21 cellular contexts compared by ENCODE assay signal in the genomic region with DNA sequence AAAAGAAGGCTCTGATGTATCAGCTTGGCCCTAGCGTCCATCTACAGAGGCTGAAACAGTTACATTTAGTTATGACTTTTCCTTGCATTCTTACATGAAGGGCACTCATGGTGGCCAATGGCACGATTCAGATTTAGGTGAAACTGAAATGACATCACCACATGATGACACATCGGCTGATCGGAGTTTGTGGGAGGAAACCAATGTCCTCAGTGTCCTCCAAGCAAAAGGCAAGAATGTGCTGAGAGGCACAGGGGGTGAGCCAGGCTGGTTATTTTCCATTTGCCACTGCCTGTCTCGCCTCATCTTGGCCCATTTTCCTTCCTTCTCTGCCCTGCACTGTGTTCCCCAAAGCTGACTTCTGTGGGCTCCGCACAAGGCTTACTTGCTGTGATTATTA. TPM values are rescaled to one million over a fixed set of nuclear protein-coding genes. Genes with fewer than 3 reads are reported as not detected.
DNase-seq lines count a peak whose midpoint lies in the region; ATAC-seq and TF ChIP-seq lines count a peak whose summit lies in the region.
"Had no signal": no experiment of that assay in that cellular context is flagged by ENCODE, and none has a peak within 500 bp of the region (broad histone marks: within the 10 kb centered on the region; RNA-seq: fewer than 3 reads in every experiment).

No MANE protein-coding gene starts in this region.

- H3K9me3 Mint-ChIP-seq in H9: no peaks in the 10 kb centered on the region
- H3K9me3 Mint-ChIP-seq in activated T-helper 17 cell treated with anti-CD3 and anti-CD28 coated beads, Interleukin-2, amount 50 U/mL, for 72 hours: no peaks in the 10 kb centered on the region
- H3K9me3 Mint-ChIP-seq: activated naive CD8-positive, alpha-beta T cell treated with anti-CD3 and anti-CD28 coated beads, Interleukin-2, amount 10 ng/mL, durations not matched to agents 7 days and 5 days; CD8-positive, alpha-beta T cell; nephron progenitor cell; T-cell had no signal

- H3K4me3 Mint-ChIP-seq in H9: no peak overlapping the region
- peak overlapping the region; percentile 12 for H3K4me3 Mint-ChIP-seq in activated T-helper 17 cell treated with anti-CD3 and anti-CD28 coated beads, Interleukin-2, amount 50 U/mL, for 72 hours
- H3K4me3 Mint-ChIP-seq: activated naive CD8-positive, alpha-beta T cell treated with anti-CD3 and anti-CD28 coated beads, Interleukin-2, amount 10 ng/mL, durations not matched to agents 7 days and 5 days; CD8-positive, alpha-beta T cell; nephron progenitor cell; T-cell had no signal

- no peak overlapping the region for H3T11ph ChIP-seq in H9 (ENCODE audit: low read length)

- H2BK5ac ChIP-seq in H9 (ENCODE audit: insufficient read length, low read length): no peak overlapping the region

- H3K4me2 ChIP-seq in H9 (ENCODE audit: insufficient read depth, insufficient read length, low read length): no peak overlapping the region

- TF ChIP-seq CTCF in H9 (conservative IDR thresholded peaks at IDR 0.05): no peak

- H3K27ac Mint-ChIP-seq in H9: no peak overlapping the region
- H3K27ac Mint-ChIP-seq in activated T-helper 17 cell treated with anti-CD3 and anti-CD28 coated beads, Interleukin-2, amount 50 U/mL, for 72 hours: peak overlapping the region; percentile 40
- H3K27ac Mint-ChIP-seq: activated naive CD8-positive, alpha-beta T cell treated with anti-CD3 and anti-CD28 coated beads, Interleukin-2, amount 10 ng/mL, durations not matched to agents 7 days and 5 days; CD8-positive, alpha-beta T cell; nephron progenitor cell; T-cell had no signal

- intact Hi-C loops in right cardiac atrium (cut with DNase I): no loop called here

- H3K14ac ChIP-seq in H9 (ENCODE audit: insufficient read depth, low read length): no peak overlapping the region

- H3K4me1 ChIP-seq in H9 (ENCODE audit: insufficient read depth, low read length) (no peaks in the 10 kb centered on the region), right cardiac atrium (ENCODE audit: control insufficient read depth, insufficient read depth, low read length) (no peaks in the 10 kb centered on the region)
- H3K4me1 ChIP-seq: right atrium auricular region had no signal

- peaks cover 9 to 10% of the 10 kb centered on the region in 2 experiments for H3K4me1 Mint-ChIP-seq in H9
- peaks cover 11% of the 10 kb centered on the region for H3K4me1 Mint-ChIP-seq in activated T-helper 17 cell treated with anti-CD3 and anti-CD28 coated beads, Interleukin-2, amount 50 U/mL, for 72 hours
- H3K4me1 Mint-ChIP-seq: nephron progenitor cell had no signal

- no peaks in the 10 kb centered on the region for H3K23me2 ChIP-seq in H9 (ENCODE audit: insufficient read length, low read depth, low read length, poor library complexity, severe bottlenecking)

- H3K9me3 ChIP-seq in H9 (ENCODE audit: control insufficient read depth, low read depth, low read length): no peaks in the 10 kb centered on the region
- no peaks in the 10 kb centered on the region for H3K9me3 ChIP-seq in right cardiac atrium (ENCODE audit: control insufficient read depth, low read length)
- H3K9me3 ChIP-seq: right atrium auricular region, thoracic aorta had no signal

- no peaks in the 10 kb centered on the region for H4K20me1 ChIP-seq in H9 (ENCODE audit: control insufficient read depth, insufficient read depth, insufficient read length)

- DNase-seq in Daoy (ENCODE audit: low read depth): peak; percentile 39
- no peak for DNase-seq in H9
- DNase-seq in kidney tubule cell (ENCODE audit: low spot score): peak; percentile 75
- DNase-seq in iPS-NIHi7 (ENCODE audit: extremely low spot score): no peak
- DNase-seq in caudate nucleus (lab: John Stamatoyannopoulos, UW): no peak
- no peak for DNase-seq in NCI-H1417 treated with DMSO at 0.1 percent for 48 hours (lab: John Stamatoyannopoulos, UW)
- DNase-seq in right cardiac atrium: no peak
- DNase-seq: activated naive CD8-positive, alpha-beta T cell treated with anti-CD3 and anti-CD28 coated beads, Interleukin-2, amount 10 ng/mL, durations not matched to agents 7 days and 5 days; CD8-positive, alpha-beta T cell; GF-D8; H7; hypothalamus; left ventricle myocardium superior; NCI-H1092 treated with DMSO at 0.1 percent for 48 hours; NCI-H226; nephron progenitor cell; OCI-M1; T-cell had no signal

- no peak overlapping the region for H3K9ac ChIP-seq in H9 (ENCODE audit: extremely low read depth, insufficient read length, low read length)

- H4K5ac ChIP-seq in H9 (ENCODE audit: insufficient read length, low read depth, low read length): no peak overlapping the region

- no peaks in the 10 kb centered on the region for H3K79me1 ChIP-seq in H9 (ENCODE audit: insufficient read depth, low read depth, low read length, poor library complexity, severe bottlenecking)

- no peak overlapping the region for H3K56ac ChIP-seq in H9 (ENCODE audit: insufficient read length, low read depth, low read length)

- no peak overlapping the region for H2BK20ac ChIP-seq in H9 (ENCODE audit: low read depth, low read length, poor library complexity, severe bottlenecking)

- H3K18ac ChIP-seq in H9 (ENCODE audit: insufficient read length, low read depth, low read length): no peak overlapping the region

- H2BK12ac ChIP-seq in H9 (ENCODE audit: insufficient read length, low read depth, low read length): no peak overlapping the region

- H3K27me3 Mint-ChIP-seq in H9 (ENCODE audit: low read depth): no peaks in the 10 kb centered on the region
- H3K27me3 Mint-ChIP-seq in activated T-helper 17 cell treated with anti-CD3 and anti-CD28 coated beads, Interleukin-2, amount 50 U/mL, for 72 hours: no peaks in the 10 kb centered on the region
- H3K27me3 Mint-ChIP-seq: activated naive CD8-positive, alpha-beta T cell treated with anti-CD3 and anti-CD28 coated beads, Interleukin-2, amount 10 ng/mL, durations not matched to agents 7 days and 5 days; T-cell had no signal

- ATAC-seq in activated T-helper 17 cell treated with anti-CD3 and anti-CD28 coated beads, Interleukin-2, amount 50 U/mL, for 72 hours (replicated peaks): peak; percentile 83
- ATAC-seq in right cardiac atrium: no peak
- ATAC-seq: CD8-positive, alpha-beta T cell; left ventricle myocardium superior; T-cell had no signal

- H3K27me3 ChIP-seq in H9 (ENCODE audit: insufficient read depth, low read length) (no peaks in the 10 kb centered on the region), right cardiac atrium (ENCODE audit: control insufficient read depth, insufficient read depth) (no peaks in the 10 kb centered on the region)
- H3K27me3 ChIP-seq: right atrium auricular region had no signal

- H4K91ac ChIP-seq in H9 (ENCODE audit: insufficient read length, low read depth, low read length): no peak overlapping the region

- no CpG with 5 or more reads among the region's 6 CpGs for WGBS in H9 (ENCODE audit: extremely low coverage, insufficient read length, low lambda C conversion rate)
- WGBS in right cardiac atrium: 88% methylated on average over 6 of the region's 6 CpGs

- no peak overlapping the region for H2BK120ac ChIP-seq in H9 (ENCODE audit: low read depth, low read length, poor library complexity, severe bottlenecking)

- no peak overlapping the region for H2BK15ac ChIP-seq in H9 (ENCODE audit: low read depth, low read length)

- H3K23ac ChIP-seq in H9 (ENCODE audit: insufficient read length, low read depth, low read length): no peak overlapping the region

- no peak overlapping the region for H2AFZ ChIP-seq in H9 (ENCODE audit: low read length)

- no peak overlapping the region for H3K27ac ChIP-seq in H9 (ENCODE audit: insufficient read length, low read depth, low read length)
- H3K27ac ChIP-seq in caudate nucleus (ENCODE audit: low read depth, low read length): no peak overlapping the region
- H3K27ac ChIP-seq in right cardiac atrium (ENCODE audit: low read length): no peak overlapping the region
- H3K27ac ChIP-seq: right atrium auricular region, thoracic aorta had no signal

- H3K4ac ChIP-seq in H9 (ENCODE audit: low read depth, low read length): no peak overlapping the region

- H2AK5ac ChIP-seq in H9 (ENCODE audit: insufficient read length, low read length): no peak overlapping the region

- peaks cover 7 to 25% (median 19%) of the 10 kb centered on the region in 3 experiments for H3K36me3 Mint-ChIP-seq in H9 (ENCODE audit: insufficient read depth in 1 of 3, low read depth in 3 of 3)
- H3K36me3 Mint-ChIP-seq in activated T-helper 17 cell treated with anti-CD3 and anti-CD28 coated beads, Interleukin-2, amount 50 U/mL, for 72 hours (ENCODE audit: low read depth): peaks cover 68% of the 10 kb centered on the region

- H3K79me2 ChIP-seq in H9 (ENCODE audit: insufficient read depth, low read length): no peaks in the 10 kb centered on the region

- peak overlapping the region; percentile 43 for H4K8ac ChIP-seq in H9 (replicated peaks; ENCODE audit: insufficient read length, low read depth, low read length)

- no peak overlapping the region for H3K4me3 ChIP-seq in right cardiac atrium (ENCODE audit: low read length)
- H3K4me3 ChIP-seq: right atrium auricular region, thoracic aorta had no signal

RNA-seq across cellular contexts. Expression of gene TARS3, which starts 34.4 kb away (rescaled TPM):
- total RNA-seq in Daoy (2014; rRNA removed; shearing (Covaris generic)): 6.2 and 12.7 TPM in 2 replicates
- total RNA-seq in H9 (2021) (14.1 and 14.9 TPM in 2 replicates), right cardiac atrium (10 to 100 TPM; 16.4 to 26.8 (median 24.2) TPM)
- total RNA-seq in activated T-helper 17 cell treated with anti-CD3 and anti-CD28 coated beads, Interleukin-2, amount 50 U/mL, for 72 hours: 10 to 100 TPM; 20.6 to 33.0 TPM
- 10.0 TPM for polyA plus RNA-seq in right cardiac atrium

RNA-seq across cellular contexts. Expression of gene TM2D3, which starts 37.7 kb away (rescaled TPM):
- total RNA-seq in Daoy (2014; rRNA removed; shearing (Covaris generic)): 37.4 and 52.5 TPM in 2 replicates
- total RNA-seq in H9 (2021): 30.5 and 34.9 TPM in 2 replicates
- total RNA-seq in activated T-helper 17 cell treated with anti-CD3 and anti-CD28 coated beads, Interleukin-2, amount 50 U/mL, for 72 hours: 10 to 100 TPM; 42.6 to 45.6 TPM
- total RNA-seq in right cardiac atrium: 10 to 100 TPM; 36.5 to 49.2 (median 42.3) TPM
- polyA plus RNA-seq in right cardiac atrium: 49.7 TPM

Comparison
In these comparisons a context has a peak if more than half of its experiments do, and no peak if none do; other contexts are left out.
1. DNase-seq: peak in Daoy (single experiment) and kidney tubule cell (single experiment); none in H9 (single experiment), iPS-NIHi7 (single experiment), caudate nucleus (0 of 61), NCI-H1417 treated with DMSO at 0.1 percent for 48 hours (single experiment) and right cardiac atrium (0 of 3).